Comparison of ENCODE assay signal across 8 cellular contexts in the genomic region with DNA sequence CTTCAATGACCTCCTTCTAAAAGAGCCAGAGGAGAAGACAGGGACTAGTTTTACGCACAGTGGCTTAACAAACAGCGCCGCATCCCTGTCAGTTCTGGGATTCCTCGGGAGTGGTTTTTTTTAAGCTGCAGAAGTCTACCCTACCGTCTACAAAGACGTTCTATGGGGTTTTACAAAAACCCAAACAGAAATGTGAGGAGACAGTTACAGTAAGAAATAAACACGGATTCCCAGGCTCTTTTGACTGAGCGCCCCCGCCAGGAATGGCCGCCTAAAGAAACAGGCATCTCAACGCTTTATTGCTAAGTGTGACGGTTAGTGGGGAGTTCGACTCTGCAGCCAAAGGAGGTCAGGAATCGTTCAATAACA. TPM values are rescaled to one million over a fixed set of nuclear protein-coding genes. Genes with fewer than 3 reads are reported as not detected.
DNase-seq lines count a peak whose midpoint lies in the region; ATAC-seq and TF ChIP-seq lines count a peak whose summit lies in the region.

No MANE protein-coding gene starts in this region.

- H3K4me3 Mint-ChIP-seq in activated naive CD8-positive, alpha-beta T cell = peak overlapping the region; percentile 100

- H3K36me3 ChIP-seq in ovary = no peaks in the 10 kb centered on the region

- H3K36me3 Mint-ChIP-seq in activated naive CD8-positive, alpha-beta T cell = peaks cover 12% of the 10 kb centered on the region

- peak overlapping the region; percentile 87 for H3K4me3 ChIP-seq in GM12865 (ENCODE audit: low read depth, low read length)
- peak overlapping the region; percentile 83 for H3K4me3 ChIP-seq in ovary

- H3K27ac Mint-ChIP-seq in activated naive CD8-positive, alpha-beta T cell = peak overlapping the region; percentile 99

- TF ChIP-seq EP300 in ovary (IDR thresholded peaks at IDR 0.05) = no peak

- peaks cover 4% of the 10 kb centered on the region for H3K4me1 ChIP-seq in ovary (ENCODE audit: insufficient read depth)

- TF ChIP-seq POLR2A in ovary (IDR thresholded peaks at IDR 0.05) = no peak

- DNase-seq in AG20443 (ENCODE audit: low spot score) = peak; percentile 70
- peak; percentile 19 for DNase-seq in GM12865 (ENCODE audit: low read depth)
- peak; percentile 36 for DNase-seq in NCI-H1105 (lab: John Stamatoyannopoulos, UW)
- no peak for DNase-seq in Right ventricle myocardium superior
- DNase-seq in ovary = no peak
- no peak for DNase-seq in central memory CD4-positive, alpha-beta T cell

- TF ChIP-seq CTCF in GM12865 (IDR thresholded peaks at IDR 0.05; ENCODE audit: insufficient read depth, low read depth, low read length, missing control alignments) (peak; percentile 30), ovary (IDR thresholded peaks at IDR 0.05) (no peak)

- H3K27me3 Mint-ChIP-seq in activated naive CD8-positive, alpha-beta T cell = no peaks in the 10 kb centered on the region

- WGBS in ovary, 3 donors = 0 to 2% (median 1%) methylated on average over 14 of the region's 14 CpGs

- H3K9me3 ChIP-seq in ovary = no peaks in the 10 kb centered on the region

- intact Hi-C loops in Right ventricle myocardium superior (cut with DNase I) = loop anchor here (5.0 kb wide), 1 partner anchor 50 kb away; no protein-coding TSS in a partner anchor
- intact Hi-C loops in ovary (cut with DNase I) = no loop called here

- no peaks in the 10 kb centered on the region for H3K9me3 Mint-ChIP-seq in activated naive CD8-positive, alpha-beta T cell (ENCODE audit: low read depth)

- H3K4me1 Mint-ChIP-seq in activated naive CD8-positive, alpha-beta T cell (ENCODE audit: low read depth) = peaks cover 38% of the 10 kb centered on the region

- ATAC-seq in HG02642 (IDR thresholded peaks at IDR 0.05; ENCODE audit: poor library complexity, unreplicated experiment) (peak; percentile 30), Right ventricle myocardium superior (ENCODE audit: poor library complexity) (peak; percentile 55)

- no peaks in the 10 kb centered on the region for H3K27me3 ChIP-seq in ovary

- no peak overlapping the region for H3K27ac ChIP-seq in ovary

RNA-seq across cellular contexts. Expression of gene ALKBH1, which starts 0.5 kb away (rescaled TPM):
- total RNA-seq in Right ventricle myocardium superior (12.1 TPM), ovary (10 to 100 TPM in 3 of 7 donors, 1 to 10 TPM in 4; 8.4 to 13.3 (median 9.9) TPM)
- polyA plus RNA-seq in ovary = 10 to 100 TPM; 10.8 to 12.8 TPM

RNA-seq across cellular contexts. Expression of gene SLIRP, which starts 0.6 kb away (rescaled TPM):
- total RNA-seq in Right ventricle myocardium superior = 212 TPM
- 100 to 1,000 TPM in 2 of 7 donors, 10 to 100 TPM in 5; 61.6 to 142 (median 75.3) TPM for total RNA-seq in ovary
- polyA plus RNA-seq in ovary = 100 to 1,000 TPM in 1 of 2 donors, 10 to 100 TPM in 1; 88.4 to 146 TPM

RNA-seq across cellular contexts. Expression of gene SNW1, which starts 53.6 kb away (rescaled TPM):
- total RNA-seq in Right ventricle myocardium superior (52.6 TPM), ovary (10 to 100 TPM; 29.2 to 80.1 (median 69.8) TPM)
- polyA plus RNA-seq in ovary = 10 to 100 TPM; 55.7 to 87.8 TPM

Comparison
In these comparisons a context has a peak if more than half of its experiments do, and no peak if none do; other contexts are left out.
1. DNase-seq: peak in AG20443 (single experiment), GM12865 (single experiment) and NCI-H1105 (single experiment); none in Right ventricle myocardium superior (single experiment), ovary (0 of 5) and central memory CD4-positive, alpha-beta T cell (single experiment).